ENCODE assay signal across 21 cellular contexts in genomic region chr20:25491446-25492038, GRCh38.
"Had no signal": no experiment of that assay in that cellular context is flagged by ENCODE, and none has a peak within 500 bp of the region (broad histone marks: within the 10 kb centered on the region; RNA-seq: fewer than 3 reads in every experiment).

No MANE protein-coding gene starts in this region.

- H3K4me1 ChIP-seq: left lung, upper lobe of right lung had no signal

- H3K4me3 Mint-ChIP-seq: activated CD4-positive, alpha-beta memory T cell treated with anti-CD3 and anti-CD28 coated beads, Interleukin-2, amount 10 ng/mL, durations not matched to agents 7 days and 5 days; activated CD4-positive, alpha-beta T cell treated with anti-CD3 and anti-CD28 coated beads, Interleukin-2, amount 10 ng/mL, durations not matched to agents 24 days and 14 days; activated naive CD4-positive, alpha-beta T cell treated with anti-CD3 and anti-CD28 coated beads for 36 hours; activated naive CD8-positive, alpha-beta T cell treated with anti-CD3 and anti-CD28 coated beads, Interleukin-2, amount 10 ng/mL, durations not matched to agents 7 days and 5 days; activated T-cell treated with anti-CD3 and anti-CD28 coated beads, Interleukin-2, amount 50 U/mL, for 72 hours; naive thymus-derived CD4-positive, alpha-beta T cell; T-helper 17 cell had no signal

- H3K27ac ChIP-seq: epithelial cell of prostate, heart left ventricle, left lung, upper lobe of right lung had no signal

- H3K36me3 Mint-ChIP-seq: activated naive CD8-positive, alpha-beta T cell treated with anti-CD3 and anti-CD28 coated beads, Interleukin-2, amount 10 ng/mL, durations not matched to agents 7 days and 5 days; naive thymus-derived CD4-positive, alpha-beta T cell had no signal

- H3K27me3 ChIP-seq: heart left ventricle, left lung, upper lobe of right lung had no signal

- ATAC-seq: activated T-cell treated with anti-CD3 and anti-CD28 coated beads, Interleukin-2, amount 50 U/mL, for 72 hours; heart left ventricle; left lung; stimulated activated naive CD8-positive, alpha-beta T cell treated with anti-CD3 and anti-CD28 coated beads, Interleukin-15, Interleukin-2, amounts not matched to agents 100 U/mL and 50 U/mL, for 24 hours; T-helper 17 cell; upper lobe of right lung had no signal

- H3K27me3 Mint-ChIP-seq: activated CD4-positive, alpha-beta memory T cell treated with anti-CD3 and anti-CD28 coated beads, Interleukin-2, amount 10 ng/mL, durations not matched to agents 7 days and 5 days; activated CD4-positive, alpha-beta T cell treated with anti-CD3 and anti-CD28 coated beads, Interleukin-2, amount 10 ng/mL, durations not matched to agents 24 days and 14 days; activated naive CD8-positive, alpha-beta T cell treated with anti-CD3 and anti-CD28 coated beads, Interleukin-2, amount 10 ng/mL, durations not matched to agents 7 days and 5 days; naive thymus-derived CD4-positive, alpha-beta T cell; T-helper 17 cell had no signal

- H3K9me3 Mint-ChIP-seq: activated CD4-positive, alpha-beta memory T cell treated with anti-CD3 and anti-CD28 coated beads, Interleukin-2, amount 10 ng/mL, durations not matched to agents 7 days and 5 days; activated CD4-positive, alpha-beta T cell treated with anti-CD3 and anti-CD28 coated beads, Interleukin-2, amount 10 ng/mL, durations not matched to agents 24 days and 14 days; activated naive CD4-positive, alpha-beta T cell treated with anti-CD3 and anti-CD28 coated beads for 36 hours; activated naive CD8-positive, alpha-beta T cell treated with anti-CD3 and anti-CD28 coated beads, Interleukin-2, amount 10 ng/mL, durations not matched to agents 7 days and 5 days; activated T-cell treated with anti-CD3 and anti-CD28 coated beads, Interleukin-2, amount 50 U/mL, for 72 hours; naive thymus-derived CD4-positive, alpha-beta T cell had no signal

- DNase-seq: activated CD4-positive, alpha-beta memory T cell treated with anti-CD3 and anti-CD28 coated beads, Interleukin-2, amount 10 ng/mL, durations not matched to agents 7 days and 5 days; activated CD4-positive, alpha-beta T cell treated with anti-CD3 and anti-CD28 coated beads, Interleukin-2, amount 10 ng/mL, durations not matched to agents 24 days and 14 days; activated effector memory CD4-positive, alpha-beta T cell treated with Interleukin-2 at 50 U/mL for 16 hours; activated naive CD4-positive, alpha-beta T cell treated with anti-CD3 and anti-CD28 coated beads for 36 hours; activated naive CD8-positive, alpha-beta T cell treated with anti-CD3 and anti-CD28 coated beads, Interleukin-2, amount 10 ng/mL, durations not matched to agents 7 days and 5 days; activated T-cell treated with anti-CD3 and anti-CD28 coated beads, Interleukin-2, amount 50 U/mL, for 72 hours; amygdala; cerebellar nuclear complex; cortex of kidney; naive thymus-derived CD4-positive, alpha-beta T cell; nucleus accumbens; stimulated activated CD4-positive, alpha-beta T cell treated with anti-CD3 and anti-CD28 coated beads, Interleukin-4, amount 100 ng/mL, for 24 hours; stimulated activated naive CD8-positive, alpha-beta T cell treated with anti-CD3 and anti-CD28 coated beads, Interleukin-15, Interleukin-2, amounts not matched to agents 100 U/mL and 50 U/mL, for 24 hours; SW 1271; T-helper 17 cell; upper lobe of right lung had no signal

- FAIRE-seq: bronchial epithelial cell, keratinocyte had no signal

- H3K27ac Mint-ChIP-seq: activated CD4-positive, alpha-beta memory T cell treated with anti-CD3 and anti-CD28 coated beads, Interleukin-2, amount 10 ng/mL, durations not matched to agents 7 days and 5 days; activated CD4-positive, alpha-beta T cell treated with anti-CD3 and anti-CD28 coated beads, Interleukin-2, amount 10 ng/mL, durations not matched to agents 24 days and 14 days; activated naive CD4-positive, alpha-beta T cell treated with anti-CD3 and anti-CD28 coated beads for 36 hours; activated naive CD8-positive, alpha-beta T cell treated with anti-CD3 and anti-CD28 coated beads, Interleukin-2, amount 10 ng/mL, durations not matched to agents 7 days and 5 days; activated T-cell treated with anti-CD3 and anti-CD28 coated beads, Interleukin-2, amount 50 U/mL, for 72 hours; naive thymus-derived CD4-positive, alpha-beta T cell; T-helper 17 cell had no signal

- H3K4me3 ChIP-seq: heart left ventricle, left lung, upper lobe of right lung had no signal

- H3K36me3 ChIP-seq: left lung had no signal

- H3K9me3 ChIP-seq: heart left ventricle, left lung, upper lobe of right lung had no signal
